Comparison of ENCODE assay signal across 10 cellular contexts in the genomic region with DNA sequence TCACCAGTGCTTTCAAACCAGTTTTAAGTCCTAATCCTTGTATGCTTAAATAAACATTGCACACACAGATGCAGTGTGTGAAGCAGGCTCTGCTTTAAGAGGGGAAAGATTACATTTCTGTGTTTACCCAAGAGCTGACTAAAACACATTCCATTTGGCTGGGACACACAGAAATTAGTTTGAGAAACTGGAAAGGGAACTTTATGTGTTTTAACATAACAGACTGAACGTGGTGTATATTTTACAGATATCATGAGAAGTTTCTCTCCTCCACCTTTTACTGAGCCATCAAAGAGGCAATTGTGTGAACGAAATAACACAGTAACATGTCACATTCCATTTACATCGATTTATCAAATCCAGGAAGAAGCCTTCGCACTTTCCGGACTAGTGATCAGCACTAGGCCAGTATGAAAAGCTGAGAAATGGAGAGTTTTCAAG.
A peak's percentile ranks its signal among the peaks of the same experiment; 100 is the strongest.
DNase-seq lines count a peak whose midpoint lies in the region; ATAC-seq and TF ChIP-seq lines count a peak whose summit lies in the region.
"Had no signal": no experiment of that assay in that cellular context is flagged by ENCODE, and none has a peak within 500 bp of the region (broad histone marks: within the 10 kb centered on the region; RNA-seq: fewer than 3 reads in every experiment).

No MANE protein-coding gene starts in this region.

- H3K79me2 ChIP-seq in GM23248 (ENCODE audit: insufficient read depth) (no peaks in the 10 kb centered on the region), trophoblast cell (ENCODE audit: control insufficient read depth, insufficient read depth, low read length, poor library complexity) (no peaks in the 10 kb centered on the region)

- H3K23ac ChIP-seq in trophoblast cell (ENCODE audit: low read length): no peak overlapping the region

- no peak overlapping the region for H2BK120ac ChIP-seq in trophoblast cell (ENCODE audit: insufficient read depth, low read length, poor library complexity)

- no peak overlapping the region for H3K14ac ChIP-seq in trophoblast cell (ENCODE audit: low read length)

- no peaks in the 10 kb centered on the region for H3K9me2 ChIP-seq in GM23248 (ENCODE audit: insufficient read depth)

- H3K79me1 ChIP-seq in trophoblast cell (ENCODE audit: low read length): peaks cover 1% of the 10 kb centered on the region

- TF ChIP-seq CTCF in Panc1 (IDR thresholded peaks at IDR 0.05) (no peak), fibroblast of pulmonary artery (IDR thresholded peaks at IDR 0.05; ENCODE audit: low read length, missing control alignments) (no peak)

- H2AFZ ChIP-seq in GM23248 (no peak overlapping the region), trophoblast cell (ENCODE audit: insufficient read depth, low read length, poor library complexity) (no peak overlapping the region)

- no peak overlapping the region for H4K8ac ChIP-seq in trophoblast cell (ENCODE audit: low read depth, low read length)

- H3K9me3 ChIP-seq in GM23248 (ENCODE audit: low read depth) (no peaks in the 10 kb centered on the region), Panc1 (ENCODE audit: control insufficient read depth, insufficient read depth, low read depth, low read length) (peaks cover 2% of the 10 kb centered on the region; the same call in 1 of the 2 replicates), trophoblast cell (ENCODE audit: insufficient read depth, low read depth, low read length) (no peaks in the 10 kb centered on the region)

- CTCF ChIA-PET in Panc1 (lab: Charles Lee): no interaction called here

- no peak overlapping the region for H3K9ac ChIP-seq in GM23248
- no peak overlapping the region for H3K9ac ChIP-seq in trophoblast cell (ENCODE audit: low read length)

- H3K4me3 ChIP-seq in GM23248: no peak overlapping the region
- H3K4me3 ChIP-seq in Panc1 (ENCODE audit: low read depth in 2 of 2, low read length in 2 of 2): no peak overlapping the region
- H3K4me3 ChIP-seq in fibroblast of pulmonary artery (replicated peaks; ENCODE audit: low read depth, low read length): no peak overlapping the region
- no peak overlapping the region for H3K4me3 ChIP-seq in trophoblast cell (ENCODE audit: low read depth, low read length)

- POLR2A ChIA-PET in Panc1 (lab: Charles Lee): no interaction called here

- H3F3A ChIP-seq in GM23248 (ENCODE audit: insufficient read depth): no peaks in the 10 kb centered on the region

- no peaks in the 10 kb centered on the region for H4K20me1 ChIP-seq in GM23248 (ENCODE audit: insufficient read depth)

- no peak overlapping the region for H2BK12ac ChIP-seq in trophoblast cell (ENCODE audit: low read length)

- H3K36me3 ChIP-seq in GM23248 (ENCODE audit: low read depth) (no peaks in the 10 kb centered on the region), Panc1 (ENCODE audit: control insufficient read depth, insufficient read depth, low read length) (no peaks in the 10 kb centered on the region), trophoblast cell (ENCODE audit: control insufficient read depth in 1 of 2, insufficient read depth in 2 of 2, low read length in 2 of 2) (no peaks in the 10 kb centered on the region)

- H2BK5ac ChIP-seq in trophoblast cell (ENCODE audit: low read depth, low read length, poor library complexity): no peak overlapping the region

- H3K18ac ChIP-seq in trophoblast cell (ENCODE audit: low read length): no peak overlapping the region

- no TSS peak for BruUV-seq in Panc1 (replicated peaks; lab: Mats Ljungman, UMichigan)

- H3K27ac ChIP-seq in GM23248 (no peak overlapping the region), Panc1 (ENCODE audit: low read length) (no peak overlapping the region), trophoblast cell (ENCODE audit: low read depth, low read length) (peak overlapping the region; percentile 64)

- H3K27me3 ChIP-seq in GM23248 (replicated peaks; ENCODE audit: insufficient read depth) (peaks cover 5% of the 10 kb centered on the region; the same call in 1 of the 2 replicates), Panc1 (ENCODE audit: control insufficient read depth, insufficient read depth, low read length) (no peaks in the 10 kb centered on the region), trophoblast cell (ENCODE audit: insufficient read depth, low read length) (no peaks in the 10 kb centered on the region)

- ATAC-seq in Panc1 (peak; percentile 78), HG03442 (IDR thresholded peaks at IDR 0.05; ENCODE audit: unreplicated experiment) (no peak)

- H3K4me1 ChIP-seq in GM23248 (ENCODE audit: insufficient read depth) (no peaks in the 10 kb centered on the region), Panc1 (ENCODE audit: control insufficient read depth, insufficient read depth, low read length) (0 out of 2 replicates have a peak, but pooled peaks cover 4% of the 10 kb centered on the region), trophoblast cell (ENCODE audit: control insufficient read depth in 1 of 2, insufficient read depth in 2 of 2, low read length in 2 of 2) (peaks cover 0 to 2% of the 10 kb centered on the region in 2 experiments)

- intact Hi-C loops in Panc1 (cut with micrococcal nuclease; ENCODE audit: unreplicated experiment): no loop called here

- no peak overlapping the region for H3K4ac ChIP-seq in trophoblast cell (ENCODE audit: low read depth, low read length)

- in situ Hi-C loops in GM23248 (cut with MboI) (no loop called here), Panc1 (cut with HindIII; ENCODE audit: low pct_unique_long_range_greater_than_20kb, low sequenced_read_pairs) (no loop called here)

- H2AK5ac ChIP-seq in trophoblast cell (ENCODE audit: low read length): no peak overlapping the region

- peak; percentile 48 for DNase-seq in GM23248
- DNase-seq in Panc1 (ENCODE audit: low read depth, low spot score): peak; percentile 69
- peak; percentile 53 for DNase-seq in fibroblast of pulmonary artery (ENCODE audit: low read depth)
- no peak for DNase-seq in trophoblast cell
- DNase-seq in T-helper 9 cell: no peak
- no peak for DNase-seq in globus pallidus (ENCODE audit: low spot score)
- DNase-seq in hippocampal formation (lab: John Stamatoyannopoulos, UW): no peak
- DNase-seq: activated T-cell treated with anti-CD3 and anti-CD28 coated beads for 4 hours; effector CD8-positive, alpha-beta T cell had no signal

- H3K4me2 ChIP-seq in GM23248 (ENCODE audit: unreplicated experiment) (no peak overlapping the region), trophoblast cell (ENCODE audit: low read length) (no peak overlapping the region)

- 45 to 49% methylated on average over 5 of the region's 5 CpGs for WGBS in GM23248 (ENCODE audit: low coverage in 1 of 2, low lambda C conversion rate in 2 of 2, missing lambda C conversion rate in 2 of 2), 2 experiments
- no CpG with 5 or more reads among the region's 5 CpGs for WGBS in trophoblast cell (ENCODE audit: extremely low coverage, insufficient coverage, insufficient read length)

- no peak overlapping the region for H4K12ac ChIP-seq in trophoblast cell (ENCODE audit: low read depth, low read length)

- no peak overlapping the region for H4K91ac ChIP-seq in trophoblast cell (ENCODE audit: low read depth, low read length)

Comparison
In these comparisons a context has a peak if more than half of its experiments do, and no peak if none do; other contexts are left out.
1. DNase-seq: peak in GM23248 (single experiment), Panc1 (single experiment) and fibroblast of pulmonary artery (single experiment); none in trophoblast cell (0 of 2), T-helper 9 cell (single experiment), globus pallidus (single experiment) and hippocampal formation (0 of 2).